8 cellular contexts compared by ENCODE assay signal in genomic region chr1:34985063-34985770, GRCh38. TPM values are rescaled to one million over a fixed set of nuclear protein-coding genes. Genes with fewer than 3 reads are reported as not detected.
DNase-seq lines count a peak whose midpoint lies in the region; ATAC-seq and TF ChIP-seq lines count a peak whose summit lies in the region.

Gene TMEM35B (minus strand): TSS chr1:34985347. CDS start chr1:34985305, 42 bp downstream.

- H3K36me3 ChIP-seq in neural progenitor cell (no peaks in the 10 kb centered on the region), stomach smooth muscle (ENCODE audit: control insufficient read depth in 2 of 2, insufficient read depth in 2 of 2, low read length in 2 of 2) (peaks cover 3 to 6% of the 10 kb centered on the region in 2 donors)

- peaks cover 8% of the 10 kb centered on the region for H3K4me1 Mint-ChIP-seq in neural progenitor cell

- peaks cover 6% of the 10 kb centered on the region for H3K27me3 Mint-ChIP-seq in neural progenitor cell (ENCODE audit: insufficient read depth, low read depth)

- H2AFZ ChIP-seq in neural progenitor cell (replicated peaks): peak within 1 kb of the TSS; percentile 85

- H3F3A ChIP-seq in neural progenitor cell (ENCODE audit: low read depth): peaks cover 21% of the 10 kb centered on the region

- DNase-seq in CD1c-positive myeloid dendritic cell (ENCODE audit: extremely low spot score) (peak; percentile 68), GM19240 (ENCODE audit: insufficient read length, low spot score) (peak; percentile 67), RPMI7951 (ENCODE audit: low read depth) (peak; percentile 59), activated gamma-delta T cell (lab: John Stamatoyannopoulos, UW) (peak; percentile 65), foreskin keratinocyte (peak in 1 of 2 donors; percentile 14), neural progenitor cell (ENCODE audit: low spot score) (peak; percentile 72)

- H3K4me1 ChIP-seq in foreskin keratinocyte (peaks cover 11% of the 10 kb centered on the region), neural progenitor cell (peaks cover 11% of the 10 kb centered on the region), stomach smooth muscle (ENCODE audit: control insufficient read depth, insufficient read depth, low read length) (peaks cover 15% of the 10 kb centered on the region)

- H3K27ac ChIP-seq in foreskin keratinocyte (peak within 1 kb of the TSS; percentile 81), neural progenitor cell (no peak within 1 kb of the TSS), stomach smooth muscle (ENCODE audit: low read length) (peak within 1 kb of the TSS; percentile 86)

- ATAC-seq in HG03457 (IDR thresholded peaks at IDR 0.05; ENCODE audit: unreplicated experiment) (peak; percentile 43), foreskin keratinocyte (peak; percentile 75)

- H3K27ac Mint-ChIP-seq in neural progenitor cell: peak within 1 kb of the TSS; percentile 97

- H3K9me3 ChIP-seq in neural progenitor cell (ENCODE audit: low read depth) (no peaks in the 10 kb centered on the region), stomach smooth muscle (ENCODE audit: control insufficient read depth in 2 of 2, low read length in 2 of 2) (no peaks in the 10 kb centered on the region)

- H3K36me3 Mint-ChIP-seq in neural progenitor cell: peaks cover 6% of the 10 kb centered on the region

- H3K9me3 Mint-ChIP-seq in neural progenitor cell: no peaks in the 10 kb centered on the region

- no peak for TF ChIP-seq CTCF in foreskin keratinocyte (conservative IDR thresholded peaks at IDR 0.05)
- TF ChIP-seq CTCF in neural progenitor cell (IDR thresholded peaks at IDR 0.05): peak; percentile 6

- peak within 1 kb of the TSS; percentile 33 for H3K9ac ChIP-seq in neural progenitor cell
- peak within 1 kb of the TSS; percentile 87 to 90 for H3K9ac ChIP-seq in stomach smooth muscle (ENCODE audit: low read length in 2 of 2)

- H3K4me3 Mint-ChIP-seq in neural progenitor cell: peak within 1 kb of the TSS; percentile 94

- peak within 1 kb of the TSS; percentile 97 for H3K4me2 ChIP-seq in neural progenitor cell

- no peaks in the 10 kb centered on the region for H3K79me2 ChIP-seq in neural progenitor cell (ENCODE audit: low read depth)

- peak within 1 kb of the TSS; percentile 60 for H3K4me3 ChIP-seq in neural progenitor cell
- H3K4me3 ChIP-seq in stomach smooth muscle (ENCODE audit: low read length in 2 of 2): peak within 1 kb of the TSS; percentile 73 to 94

- H3K27me3 ChIP-seq in foreskin keratinocyte (no peaks in the 10 kb centered on the region), neural progenitor cell (no peaks in the 10 kb centered on the region), stomach smooth muscle (ENCODE audit: control insufficient read depth in 1 of 2, insufficient read depth in 2 of 2, low read length in 2 of 2) (no peaks in the 10 kb centered on the region)

- no peaks in the 10 kb centered on the region for H4K20me1 ChIP-seq in neural progenitor cell (ENCODE audit: low read depth)

RNA-seq across cellular contexts. Expression of gene TMEM35B, which starts in this region (rescaled TPM):
- total RNA-seq in RPMI7951 (2014; rRNA removed; shearing (Covaris generic)): 40.6 and 41.9 TPM in 2 replicates
- total RNA-seq in foreskin keratinocyte (16.2 and 18.7 TPM in 2 replicates), neural progenitor cell (ENCODE audit: low replicate concordance) (17.7 and 28.8 TPM in 2 replicates)
- polyA plus RNA-seq in foreskin keratinocyte: 23.6 and 27.5 TPM in 2 replicates
